1 cellular context compared by ENCODE assay signal in the genomic region with DNA sequence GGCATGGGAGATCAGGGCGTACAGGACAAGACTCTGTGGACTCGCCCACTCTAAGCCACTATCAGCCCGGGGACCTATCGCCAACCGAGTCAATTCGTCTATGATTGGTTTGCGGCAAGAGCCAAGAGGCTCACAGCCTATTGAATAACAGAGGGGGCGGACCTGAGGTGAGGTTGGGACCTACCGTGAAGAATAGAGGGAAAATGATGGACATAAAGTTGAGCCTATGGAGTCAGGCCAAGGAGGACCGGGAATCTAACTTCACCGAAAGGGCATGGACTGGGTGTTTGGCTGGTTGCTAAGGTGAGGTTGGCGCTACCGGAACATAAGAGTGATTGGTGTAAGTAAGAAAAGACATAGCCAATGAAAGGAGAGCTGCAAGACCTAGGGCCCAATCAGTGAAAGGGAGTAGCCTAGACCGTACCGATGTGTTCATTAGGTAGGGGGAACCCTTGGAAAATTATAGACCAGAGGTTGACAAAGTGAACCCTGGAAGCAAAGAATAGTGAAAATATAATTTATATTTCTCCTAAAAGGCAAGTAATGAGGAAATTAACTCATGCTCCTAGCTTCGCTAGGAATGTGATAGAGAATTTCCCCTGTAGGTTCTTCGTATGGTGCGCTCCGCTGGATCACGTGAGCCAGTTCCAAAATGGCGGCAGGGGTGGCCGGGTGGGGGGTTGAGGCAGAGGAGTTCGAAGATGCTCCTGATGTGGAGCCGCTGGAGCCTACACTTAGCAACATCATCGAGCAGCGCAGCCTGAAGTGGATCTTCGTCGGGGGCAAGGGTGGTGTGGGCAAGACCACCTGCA.
TF ChIP-seq lines count a peak whose summit lies in the region.

TSS of gene GET3 (plus strand) at position 644 of the 812 bp plus-strand sequence. CDS start at position 653, 9 bp downstream.

TF ChIP-seq in HEK293, 187 proteins besides CTCF, POLR2A, EP300 and RAD21 (continued from another document):
- peak; percentile 63; the same call in 1 of the 2 replicates for TF ChIP-seq INSM2 (tag by site-specific recombination; IDR thresholded peaks at IDR 0.05)
- no peak for TF ChIP-seq ZNF426 (tag by site-specific recombination; IDR thresholded peaks at IDR 0.05)
- TF ChIP-seq ZSCAN4 (tag by site-specific recombination; IDR thresholded peaks at IDR 0.05): peak; percentile 38; the same call in 1 of the 2 replicates
- TF ChIP-seq ZSCAN30 (tag by site-specific recombination; IDR thresholded peaks at IDR 0.05): 0 out of 2 replicates have a peak, but pooled peaks have one; percentile 50
- TF ChIP-seq ZBTB17 (tag by site-specific recombination; IDR thresholded peaks at IDR 0.05): peak; percentile 23; the same call in 1 of the 2 replicates
- TF ChIP-seq ZNF501 (tag by site-specific recombination; IDR thresholded peaks at IDR 0.05): peak; percentile 65; the same call in 1 of the 2 replicates
- TF ChIP-seq WT1 (tag by site-specific recombination; IDR thresholded peaks at IDR 0.05): peak; percentile 49; the same call in 1 of the 2 replicates
- peak; percentile 93 for TF ChIP-seq YY2 (tag by site-specific recombination; IDR thresholded peaks at IDR 0.05)
- 0 out of 2 replicates have a peak, but pooled peaks have one; percentile 74 for TF ChIP-seq ZSCAN18 (tag by site-specific recombination; IDR thresholded peaks at IDR 0.05)
- TF ChIP-seq GLIS1 (tag by site-specific recombination; IDR thresholded peaks at IDR 0.05): peak; percentile 65
- peak; percentile 46; the same call in 1 of the 2 replicates for TF ChIP-seq TSHZ1 (tag by site-specific recombination; IDR thresholded peaks at IDR 0.05; ENCODE audit: borderline replicate concordance)
- TF ChIP-seq ZNF2 (tag by site-specific recombination; IDR thresholded peaks at IDR 0.05): peak; percentile 69
- TF ChIP-seq OVOL3 (tag by site-specific recombination; IDR thresholded peaks at IDR 0.05): peak; percentile 67; the same call in 1 of the 2 replicates
- TF ChIP-seq SP3 (tag by site-specific recombination; IDR thresholded peaks at IDR 0.05): peak; percentile 63
- peak; percentile 32; the same call in 1 of the 2 replicates for TF ChIP-seq ZNF558 (tag by site-specific recombination; IDR thresholded peaks at IDR 0.05)
- 0 out of 2 replicates have a peak, but pooled peaks have one; percentile 13 for TF ChIP-seq ZNF146 (tag by site-specific recombination; IDR thresholded peaks at IDR 0.05)
- peak; percentile 82 for TF ChIP-seq KLF10 (tag by site-specific recombination; IDR thresholded peaks at IDR 0.05)
- peak; percentile 72; the same call in 1 of the 2 replicates for TF ChIP-seq ZEB2 (tag by site-specific recombination; IDR thresholded peaks at IDR 0.05)
- peak; percentile 28; the same call in 1 of the 2 replicates for TF ChIP-seq ZNF623 (tag by site-specific recombination; IDR thresholded peaks at IDR 0.05)
- TF ChIP-seq ZFP69B (tag by site-specific recombination; IDR thresholded peaks at IDR 0.05): 0 out of 2 replicates have a peak, but pooled peaks have one; percentile 36
- TF ChIP-seq ZNF366 (tag by site-specific recombination; conservative IDR thresholded peaks at IDR 0.05): peak; percentile 85
- TF ChIP-seq ZNF274 (IDR thresholded peaks at IDR 0.05; ENCODE audit: low read length): no peak
- no peak for TF ChIP-seq ZNF274 (tag by site-specific recombination; IDR thresholded peaks at IDR 0.05; ENCODE audit: borderline replicate concordance)
- TF ChIP-seq MEIS1 (CRISPR knock-in tag; IDR thresholded peaks at IDR 0.05; ENCODE audit: borderline replicate concordance): no peak
- peak; percentile 57 for TF ChIP-seq KLF9 (tag by site-specific recombination; IDR thresholded peaks at IDR 0.05; ENCODE audit: low read depth)
- peak; percentile 85 for TF ChIP-seq KLF8 (tag by site-specific recombination; IDR thresholded peaks at IDR 0.05)
- no peak; the same call in none of the 2 replicates for TF ChIP-seq ZBTB20 (tag by site-specific recombination; IDR thresholded peaks at IDR 0.05)
- TF ChIP-seq, protein P1, sequence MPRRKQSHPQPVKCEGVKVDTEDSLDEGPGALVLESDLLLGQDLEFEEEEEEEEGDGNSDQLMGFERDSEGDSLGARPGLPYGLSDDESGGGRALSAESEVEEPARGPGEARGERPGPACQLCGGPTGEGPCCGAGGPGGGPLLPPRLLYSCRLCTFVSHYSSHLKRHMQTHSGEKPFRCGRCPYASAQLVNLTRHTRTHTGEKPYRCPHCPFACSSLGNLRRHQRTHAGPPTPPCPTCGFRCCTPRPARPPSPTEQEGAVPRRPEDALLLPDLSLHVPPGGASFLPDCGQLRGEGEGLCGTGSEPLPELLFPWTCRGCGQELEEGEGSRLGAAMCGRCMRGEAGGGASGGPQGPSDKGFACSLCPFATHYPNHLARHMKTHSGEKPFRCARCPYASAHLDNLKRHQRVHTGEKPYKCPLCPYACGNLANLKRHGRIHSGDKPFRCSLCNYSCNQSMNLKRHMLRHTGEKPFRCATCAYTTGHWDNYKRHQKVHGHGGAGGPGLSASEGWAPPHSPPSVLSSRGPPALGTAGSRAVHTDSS (tag by site-specific recombination; IDR thresholded peaks at IDR 0.05): peak; percentile 54; the same call in 1 of the 2 replicates
